In genomic region chr2:232489516-232490220, GRCh38 we compare ENCODE assay signal across 25 cellular contexts. TPM values are rescaled to one million over a fixed set of nuclear protein-coding genes. Genes with fewer than 3 reads are reported as not detected.
A peak's percentile ranks its signal among the peaks of the same experiment; 100 is the strongest.
DNase-seq lines count a peak whose midpoint lies in the region; ATAC-seq and TF ChIP-seq lines count a peak whose summit lies in the region.
"Had no signal": no experiment of that assay in that cellular context is flagged by ENCODE, and none has a peak within 500 bp of the region (broad histone marks: within the 10 kb centered on the region; RNA-seq: fewer than 3 reads in every experiment).

No MANE protein-coding gene starts in this region.

- H3K9ac ChIP-seq in neural cell (ENCODE audit: low read length), result no peak overlapping the region
- H3K9ac ChIP-seq: GM23248 had no signal

- H3K4me3 ChIP-seq in GM23338 (no peak overlapping the region), neural cell (ENCODE audit: low read length) (no peak overlapping the region)
- H3K4me3 ChIP-seq: esophagus muscularis mucosa, GM23248, mucosa of descending colon, SJCRH30 had no signal

- no peaks in the 10 kb centered on the region; the same call in 2 of the 3 replicates for H3K36me3 Mint-ChIP-seq in GM23338 (ENCODE audit: low read depth)

- H2AFZ ChIP-seq in GM23338 (no peak overlapping the region), neural cell (ENCODE audit: low read depth, low read length) (no peak overlapping the region)
- H2AFZ ChIP-seq: GM23248 had no signal

- H3K27me3 ChIP-seq in GM23338 (ENCODE audit: insufficient read depth) (peaks cover 53% of the 10 kb centered on the region), neural cell (ENCODE audit: insufficient read depth, low read depth, low read length) (peaks cover 39% of the 10 kb centered on the region)

- H3K4me2 ChIP-seq in GM23338, result peak overlapping the region; percentile 55
- no peak overlapping the region for H3K4me2 ChIP-seq in neural cell (ENCODE audit: low read length)

- H3K4me1 ChIP-seq in GM23338 (ENCODE audit: insufficient read depth), result peaks cover 19% of the 10 kb centered on the region
- H3K4me1 ChIP-seq: SJCRH30 had no signal

- H3K36me3 ChIP-seq in GM23338 (ENCODE audit: insufficient read depth) (no peaks in the 10 kb centered on the region), neural cell (ENCODE audit: insufficient read depth, low read length) (no peaks in the 10 kb centered on the region)
- H3K36me3 ChIP-seq: brain microvascular endothelial cell, esophagus muscularis mucosa, neutrophil, SJCRH30 had no signal

- no peaks in the 10 kb centered on the region for H3K9me2 ChIP-seq in GM23338 (ENCODE audit: insufficient read depth)
- no peaks in the 10 kb centered on the region for H3K9me2 ChIP-seq in neural cell (ENCODE audit: insufficient read depth, low read length)

- TF ChIP-seq CTCF in GM23338 (conservative IDR thresholded peaks at IDR 0.05; ENCODE audit: low read depth in 2 of 2) (no peak), neural cell (IDR thresholded peaks at IDR 0.05; ENCODE audit: poor library complexity, severe bottlenecking) (no peak)

- H3K27me3 Mint-ChIP-seq in GM23338 (ENCODE audit: insufficient read depth, low read depth, poor library complexity), result peaks cover 61% of the 10 kb centered on the region

- no peaks in the 10 kb centered on the region for H3K9me3 ChIP-seq in neural cell (ENCODE audit: low read length)
- H3K9me3 ChIP-seq: esophagus muscularis mucosa, mucosa of descending colon, neutrophil, SJCRH30 had no signal

- DNase-seq in 8988T, result peak; percentile 17
- no peak for DNase-seq in GM23338 (ENCODE audit: low spot score)
- no peak for DNase-seq in NCI-H1092 (lab: John Stamatoyannopoulos, UW)
- DNase-seq: activated CD4-positive, alpha-beta T cell treated with anti-CD3 and anti-CD28 coated beads for 36 hours; activated CD8-positive, alpha-beta memory T cell treated with anti-CD3 and anti-CD28 coated beads for 24 hours; activated naive CD8-positive, alpha-beta T cell treated with anti-CD3 and anti-CD28 coated beads, Interleukin-2, amount 50 U/mL, for 24 hours; activated T-cell treated with anti-CD3 and anti-CD28 coated beads, Interleukin-2, amount 50 U/mL, for 4 hours; brain microvascular endothelial cell; effector memory CD4-positive, alpha-beta T cell; GM23248; hippocampal formation; NCI-H1105; SJCRH30; stimulated activated CD4-positive, alpha-beta T cell treated with anti-CD3 and anti-CD28 coated beads, Interleukin-4, amount 100 ng/mL, for 4 hours; stimulated activated naive CD8-positive, alpha-beta T cell treated with anti-CD3 and anti-CD28 coated beads, Interleukin-15, Interleukin-2, amounts not matched to agents 100 U/mL and 50 U/mL, for 24 hours had no signal

- H4K20me1 ChIP-seq in GM23338 (replicated peaks; ENCODE audit: insufficient read depth), result no peaks in the 10 kb centered on the region
- H4K20me1 ChIP-seq in neural cell (ENCODE audit: insufficient read depth), result no peaks in the 10 kb centered on the region

- H3K4me1 Mint-ChIP-seq in GM23338, result peaks cover 37% of the 10 kb centered on the region

- H3K79me2 ChIP-seq in GM23338 (replicated peaks; ENCODE audit: insufficient read depth), result no peaks in the 10 kb centered on the region
- no peaks in the 10 kb centered on the region for H3K79me2 ChIP-seq in neural cell (replicated peaks; ENCODE audit: insufficient read depth, low read length)

- 0 out of 2 replicates have a peak, but pooled peaks cover 5% of the 10 kb centered on the region for H3F3A ChIP-seq in GM23338 (replicated peaks; ENCODE audit: low read depth)
- H3F3A ChIP-seq in neural cell (ENCODE audit: insufficient read depth, low read length, poor library complexity, severe bottlenecking), result no peaks in the 10 kb centered on the region

- no peaks in the 10 kb centered on the region for H3K9me3 Mint-ChIP-seq in GM23338
- H3K9me3 Mint-ChIP-seq: activated naive CD8-positive, alpha-beta T cell treated with anti-CD3 and anti-CD28 coated beads, Interleukin-2, amount 50 U/mL, for 24 hours; activated T-cell treated with anti-CD3 and anti-CD28 coated beads, Interleukin-2, amount 50 U/mL, for 4 hours; CD4-positive, alpha-beta T cell had no signal

- no peak for TF ChIP-seq RAD21 in neural cell (conservative IDR thresholded peaks at IDR 0.05)

- ATAC-seq in GM23338 (peak; percentile 11), HG03571 (IDR thresholded peaks at IDR 0.05; ENCODE audit: unreplicated experiment) (no peak)
- ATAC-seq: activated CD4-positive, alpha-beta T cell treated with anti-CD3 and anti-CD28 coated beads for 36 hours; activated naive CD8-positive, alpha-beta T cell treated with anti-CD3 and anti-CD28 coated beads, Interleukin-2, amount 50 U/mL, for 24 hours; activated T-cell treated with anti-CD3 and anti-CD28 coated beads, Interleukin-2, amount 50 U/mL, for 4 hours; mucosa of descending colon; stimulated activated naive CD8-positive, alpha-beta T cell treated with anti-CD3 and anti-CD28 coated beads, Interleukin-15, Interleukin-2, amounts not matched to agents 100 U/mL and 50 U/mL, for 24 hours had no signal

- TF ChIP-seq EP300 in neural cell (conservative IDR thresholded peaks at IDR 0.05; ENCODE audit: poor library complexity, severe bottlenecking), result no peak

- H3K27ac ChIP-seq in GM23338 (ENCODE audit: low read depth), result no peak overlapping the region
- peak overlapping the region; percentile 3 for H3K27ac ChIP-seq in neural cell (ENCODE audit: low read length)
- H3K27ac ChIP-seq: brain microvascular endothelial cell, esophagus muscularis mucosa, GM23248, neutrophil, SJCRH30 had no signal

- H3K27ac Mint-ChIP-seq in GM23338, result no peak overlapping the region
- H3K27ac Mint-ChIP-seq: activated CD4-positive, alpha-beta T cell treated with anti-CD3 and anti-CD28 coated beads for 36 hours; activated naive CD8-positive, alpha-beta T cell treated with anti-CD3 and anti-CD28 coated beads, Interleukin-2, amount 50 U/mL, for 24 hours; CD4-positive, alpha-beta T cell had no signal

- no peak overlapping the region; the same call in 2 of the 3 replicates for H3K4me3 Mint-ChIP-seq in GM23338
- H3K4me3 Mint-ChIP-seq: activated CD4-positive, alpha-beta T cell treated with anti-CD3 and anti-CD28 coated beads for 36 hours; activated T-cell treated with anti-CD3 and anti-CD28 coated beads, Interleukin-2, amount 50 U/mL, for 4 hours had no signal

TF ChIP-seq in GM23338, 12 proteins besides CTCF, POLR2A, EP300 and RAD21 (continues in another document):
- TF ChIP-seq ZNF114 (CRISPR knock-in tag; IDR thresholded peaks at IDR 0.05) (no peak), EZH2 (IDR thresholded peaks at IDR 0.05; ENCODE audit: low read depth, unreplicated experiment) (no peak), EZH2phosphoT487 (IDR thresholded peaks at IDR 0.05; ENCODE audit: unreplicated experiment) (no peak), NANOG (IDR thresholded peaks at IDR 0.05; ENCODE audit: borderline replicate concordance) (no peak), POLR2AphosphoS5 (IDR thresholded peaks at IDR 0.05; ENCODE audit: low read depth) (no peak), CREB1 (CRISPR knock-in tag; IDR thresholded peaks at IDR 0.05; ENCODE audit: low read depth) (no peak), ZNF331 (CRISPR knock-in tag; IDR thresholded peaks at IDR 0.05; ENCODE audit: low read depth) (no peak), JUNB (IDR thresholded peaks at IDR 0.05; ENCODE audit: unreplicated experiment) (no peak)

TF ChIP-seq in neural cell, 6 proteins besides CTCF, POLR2A, EP300 and RAD21 (continues in another document):
- TF ChIP-seq REST (IDR thresholded peaks at IDR 0.05; ENCODE audit: borderline replicate concordance) (no peak), EZH2 (IDR thresholded peaks at IDR 0.05; ENCODE audit: borderline replicate concordance, insufficient read depth, low read length, poor library complexity, severe bottlenecking) (no peak)

RNA-seq across cellular contexts. Expression of gene ECEL1, which starts 2.0 kb away (rescaled TPM):
- 17.5 and 18.0 TPM in 2 replicates for total RNA-seq in GM23338 (2014; rRNA removed; shearing (Covaris generic))
- polyA plus RNA-seq in GM23338 (2016; fragmentation: Nextera tagmentation; extraction: Ambion mirVana), result 6.7 and 9.3 TPM in 2 replicates
- 60.9 and 75.6 TPM in 2 replicates for polyA plus RNA-seq in neural cell
- polyA minus RNA-seq in neural cell, result 43.1 and 46.3 TPM in 2 replicates
- total RNA-seq: CD4-positive, alpha-beta T cell; SJCRH30; T-helper 1 cell treated with Interleukin-12 subunit alpha and Interleukin-12 subunit beta and Interleukin-4 antibody, amounts not matched to agents 30 ng/mL and 1 ng/mL, for 36 hours had no signal
- polyA plus RNA-seq: GM23248 had no signal

RNA-seq across cellular contexts. Expression of gene PRSS56, which starts 30.5 kb away (rescaled TPM):
- 0.31 TPM in 1 of 2 replicates, not detected in the other for total RNA-seq in GM23338 (2014; rRNA removed; shearing (Covaris generic))
- 0.27 TPM in 1 of 2 replicates, not detected in the other for polyA plus RNA-seq in GM23338 (2016; fragmentation: Nextera tagmentation; extraction: Ambion mirVana)
- polyA plus RNA-seq in neural cell, result 0.16 TPM in 1 of 2 replicates, not detected in the other
- not detected in 2 replicates for polyA minus RNA-seq in neural cell
- total RNA-seq: activated CD4-positive, alpha-beta T cell treated with anti-CD3 and anti-CD28 coated beads for 36 hours; activated T-cell treated with anti-CD3 and anti-CD28 coated beads, Interleukin-2, amount 50 U/mL, for 4 hours; CD4-positive, alpha-beta T cell; esophagus muscularis mucosa; GM23248; lower leg skin; mucosa of descending colon; NCI-H460; T-helper 1 cell treated with Interleukin-12 subunit alpha and Interleukin-12 subunit beta and Interleukin-4 antibody, amounts not matched to agents 30 ng/mL and 1 ng/mL, for 36 hours had no signal
- polyA plus RNA-seq: GM23248 had no signal

RNA-seq across cellular contexts. Expression of gene ALPI, which starts 33.7 kb away (rescaled TPM):
- not detected in 2 replicates for total RNA-seq in GM23338 (2014; rRNA removed; shearing (Covaris generic))
- polyA plus RNA-seq in GM23338 (2016; fragmentation: Nextera tagmentation; extraction: Ambion mirVana) (not detected in 2 replicates), neural cell (not detected in 2 replicates)
- not detected in 2 replicates for polyA minus RNA-seq in neural cell
- total RNA-seq: activated CD4-positive, alpha-beta T cell treated with anti-CD3 and anti-CD28 coated beads for 36 hours; activated T-cell treated with anti-CD3 and anti-CD28 coated beads, Interleukin-2, amount 50 U/mL, for 4 hours; CD4-positive, alpha-beta T cell; frontal cortex; GM23248; lower leg skin; NCI-H460; SJCRH30; T-helper 1 cell treated with Interleukin-12 subunit alpha and Interleukin-12 subunit beta and Interleukin-4 antibody, amounts not matched to agents 30 ng/mL and 1 ng/mL, for 36 hours had no signal
- polyA plus RNA-seq: GM23248 had no signal

RNA-seq across cellular contexts. Expression of gene CHRND, which starts 36.3 kb away (rescaled TPM):
- total RNA-seq in GM23338 (2014; rRNA removed; shearing (Covaris generic)), result 0.10 TPM in 1 of 2 replicates, not detected in the other
- polyA plus RNA-seq in GM23338 (2016; fragmentation: Nextera tagmentation; extraction: Ambion mirVana) (0.11 TPM in 1 of 2 replicates, not detected in the other), neural cell (not detected in 2 replicates)
- polyA minus RNA-seq in neural cell, result not detected in 2 replicates
- total RNA-seq: activated CD4-positive, alpha-beta T cell treated with anti-CD3 and anti-CD28 coated beads for 36 hours; activated T-cell treated with anti-CD3 and anti-CD28 coated beads, Interleukin-2, amount 50 U/mL, for 4 hours; CD4-positive, alpha-beta T cell; esophagus muscularis mucosa; frontal cortex; GM23248; lower leg skin; mucosa of descending colon; T-helper 1 cell treated with Interleukin-12 subunit alpha and Interleukin-12 subunit beta and Interleukin-4 antibody, amounts not matched to agents 30 ng/mL and 1 ng/mL, for 36 hours had no signal
- polyA plus RNA-seq: GM23248 had no signal

RNA-seq across cellular contexts. Expression of gene CHRNG, which starts 49.8 kb away (rescaled TPM):
- total RNA-seq in GM23338 (2014; rRNA removed; shearing (Covaris generic)), result not detected in 2 replicates
- not detected in 2 replicates for polyA plus RNA-seq in GM23338 (2016; fragmentation: Nextera tagmentation; extraction: Ambion mirVana)
- not detected in 2 replicates for polyA plus RNA-seq in neural cell
- polyA minus RNA-seq in neural cell, result not detected in 2 replicates
- total RNA-seq: activated CD4-positive, alpha-beta T cell treated with anti-CD3 and anti-CD28 coated beads for 36 hours; activated T-cell treated with anti-CD3 and anti-CD28 coated beads, Interleukin-2, amount 50 U/mL, for 4 hours; CD4-positive, alpha-beta T cell; esophagus muscularis mucosa; frontal cortex; GM23248; lower leg skin; mucosa of descending colon; NCI-H460; T-helper 1 cell treated with Interleukin-12 subunit alpha and Interleukin-12 subunit beta and Interleukin-4 antibody, amounts not matched to agents 30 ng/mL and 1 ng/mL, for 36 hours had no signal
- polyA plus RNA-seq: GM23248 had no signal
